In the genomic region with DNA sequence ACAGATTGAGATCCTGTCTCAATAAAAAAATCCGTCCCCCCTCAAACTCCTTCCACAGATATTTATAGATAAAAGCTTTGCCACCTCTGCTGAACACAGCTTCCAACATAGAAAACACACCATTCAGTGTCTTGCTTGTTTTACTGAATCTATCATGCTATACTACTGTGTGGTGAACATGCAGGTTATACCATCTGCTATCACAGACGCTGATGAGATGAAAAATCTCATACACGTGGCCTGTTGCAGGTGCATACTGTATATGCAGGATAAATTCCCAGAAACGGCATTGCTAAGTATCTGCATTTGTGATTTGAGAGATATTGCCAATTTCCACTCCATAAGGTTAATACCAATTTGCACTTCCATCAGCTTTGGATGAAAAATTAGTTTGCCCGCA, we compare ENCODE assay signal across 2 cellular contexts.
A peak's percentile ranks its signal among the peaks of the same experiment; 100 is the strongest.
TF ChIP-seq lines count a peak whose summit lies in the region.

No MANE protein-coding gene starts in this region.

TF ChIP-seq in HepG2, 621 proteins besides CTCF, POLR2A, EP300 and RAD21:
- no peak for TF ChIP-seq HNF1B (CRISPR knock-in tag; IDR thresholded peaks at IDR 0.05)
- TF ChIP-seq MNT (IDR thresholded peaks at IDR 0.05) = peak; percentile 55; the same call in 1 of the 2 replicates

TF ChIP-seq in H1, 55 proteins besides CTCF, POLR2A, EP300 and RAD21:
- TF ChIP-seq TAF7 (optimal IDR thresholded peaks at IDR 0.05; ENCODE audit: borderline replicate concordance, low read depth, low read length) = no peak
- TF ChIP-seq POLR2AphosphoS5 (IDR thresholded peaks at IDR 0.05; ENCODE audit: low read depth, low read length) = 0 out of 2 replicates have a peak, but pooled peaks have one; percentile 31
